In the genomic region with DNA sequence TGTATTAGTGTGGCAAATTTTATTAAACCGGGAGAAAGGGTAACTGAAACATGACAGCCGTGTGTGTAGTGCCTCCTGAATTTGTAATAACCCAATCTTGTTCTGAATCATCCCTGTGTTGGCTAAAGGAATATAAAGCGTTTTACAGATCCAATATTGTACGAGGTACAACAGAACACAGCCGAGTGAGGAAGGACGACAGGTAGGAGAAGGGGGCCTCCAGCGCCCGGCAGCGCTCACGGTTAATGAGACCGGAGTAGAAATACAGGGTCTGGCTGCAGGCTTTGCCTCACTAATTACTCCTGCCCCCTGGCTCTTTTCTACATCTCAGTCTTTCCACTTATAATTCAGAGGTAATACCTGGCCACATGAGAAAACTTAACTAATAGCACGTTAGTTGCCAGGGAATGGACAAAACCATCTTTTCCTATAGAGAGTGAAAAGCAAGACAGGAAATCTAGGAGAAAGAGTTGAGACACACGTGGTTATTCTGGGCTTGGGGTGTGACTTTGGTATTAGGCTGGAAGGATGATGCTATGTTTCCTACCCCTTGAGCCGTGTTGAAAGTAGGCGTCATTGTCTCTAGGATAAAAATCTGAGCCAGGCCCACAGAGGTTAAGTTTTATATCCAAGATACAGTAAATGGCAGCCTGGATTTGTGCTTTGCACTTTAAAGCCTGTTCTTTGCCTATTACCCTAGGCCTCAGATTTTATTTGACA, we compare ENCODE assay signal across 1 cellular context.
TF ChIP-seq lines count a peak whose summit lies in the region.

No MANE protein-coding gene starts in this region.

TF ChIP-seq in GM23338, 12 proteins besides CTCF, POLR2A, EP300 and RAD21 (continued from another document):
- TF ChIP-seq, protein P1, sequence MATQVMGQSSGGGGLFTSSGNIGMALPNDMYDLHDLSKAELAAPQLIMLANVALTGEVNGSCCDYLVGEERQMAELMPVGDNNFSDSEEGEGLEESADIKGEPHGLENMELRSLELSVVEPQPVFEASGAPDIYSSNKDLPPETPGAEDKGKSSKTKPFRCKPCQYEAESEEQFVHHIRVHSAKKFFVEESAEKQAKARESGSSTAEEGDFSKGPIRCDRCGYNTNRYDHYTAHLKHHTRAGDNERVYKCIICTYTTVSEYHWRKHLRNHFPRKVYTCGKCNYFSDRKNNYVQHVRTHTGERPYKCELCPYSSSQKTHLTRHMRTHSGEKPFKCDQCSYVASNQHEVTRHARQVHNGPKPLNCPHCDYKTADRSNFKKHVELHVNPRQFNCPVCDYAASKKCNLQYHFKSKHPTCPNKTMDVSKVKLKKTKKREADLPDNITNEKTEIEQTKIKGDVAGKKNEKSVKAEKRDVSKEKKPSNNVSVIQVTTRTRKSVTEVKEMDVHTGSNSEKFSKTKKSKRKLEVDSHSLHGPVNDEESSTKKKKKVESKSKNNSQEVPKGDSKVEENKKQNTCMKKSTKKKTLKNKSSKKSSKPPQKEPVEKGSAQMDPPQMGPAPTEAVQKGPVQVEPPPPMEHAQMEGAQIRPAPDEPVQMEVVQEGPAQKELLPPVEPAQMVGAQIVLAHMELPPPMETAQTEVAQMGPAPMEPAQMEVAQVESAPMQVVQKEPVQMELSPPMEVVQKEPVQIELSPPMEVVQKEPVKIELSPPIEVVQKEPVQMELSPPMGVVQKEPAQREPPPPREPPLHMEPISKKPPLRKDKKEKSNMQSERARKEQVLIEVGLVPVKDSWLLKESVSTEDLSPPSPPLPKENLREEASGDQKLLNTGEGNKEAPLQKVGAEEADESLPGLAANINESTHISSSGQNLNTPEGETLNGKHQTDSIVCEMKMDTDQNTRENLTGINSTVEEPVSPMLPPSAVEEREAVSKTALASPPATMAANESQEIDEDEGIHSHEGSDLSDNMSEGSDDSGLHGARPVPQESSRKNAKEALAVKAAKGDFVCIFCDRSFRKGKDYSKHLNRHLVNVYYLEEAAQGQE (IDR thresholded peaks at IDR 0.05; ENCODE audit: unreplicated experiment): no peak
- no peak for TF ChIP-seq ZNF331 (CRISPR knock-in tag; IDR thresholded peaks at IDR 0.05; ENCODE audit: low read depth)
